In genomic region chr6:113786168-113786567, GRCh38 we compare ENCODE assay signal across 31 cellular contexts.
DNase-seq lines count a peak whose midpoint lies in the region; ATAC-seq and TF ChIP-seq lines count a peak whose summit lies in the region.
"Had no signal": no experiment of that assay in that cellular context is flagged by ENCODE, and none has a peak within 500 bp of the region (broad histone marks: within the 10 kb centered on the region; RNA-seq: fewer than 3 reads in every experiment).

No MANE protein-coding gene starts in this region.

- CTCF ChIA-PET in HCT116 (lab: Charles Lee) = no interaction called here
- CTCF ChIA-PET in CD8-positive, alpha-beta memory T cell (lab: Charles Lee) = no interaction called here

- H3K27me3 ChIP-seq in HCT116 (ENCODE audit: insufficient read depth, low read length) = no peaks in the 10 kb centered on the region
- H3K27me3 ChIP-seq in body of pancreas = no peaks in the 10 kb centered on the region
- H3K27me3 ChIP-seq in CD8-positive, alpha-beta memory T cell (ENCODE audit: insufficient read depth, low read length, poor library complexity, severe bottlenecking) = no peaks in the 10 kb centered on the region
- H3K27me3 ChIP-seq: upper lobe of left lung had no signal

- no peaks in the 10 kb centered on the region for H3K27me3 Mint-ChIP-seq in type B pancreatic cell
- H3K27me3 Mint-ChIP-seq in CD8-positive, alpha-beta memory T cell = peaks cover 2 to 4% of the 10 kb centered on the region in 2 donors
- H3K27me3 Mint-ChIP-seq: activated B cell treated with CpG ODN at 0.5 μM for 24 hours; effector memory CD8-positive, alpha-beta T cell; naive B cell had no signal

- peaks cover 0 to 7% of the 10 kb centered on the region in 2 experiments; a peak in 2 of 4 replicates for H3K4me1 ChIP-seq in HCT116 (ENCODE audit: control insufficient read depth in 1 of 2, insufficient read depth in 2 of 2, low read length in 2 of 2)
- peaks cover 15% of the 10 kb centered on the region for H3K4me1 ChIP-seq in body of pancreas
- H3K4me1 ChIP-seq in mucosa of descending colon (ENCODE audit: low read depth) = no peaks in the 10 kb centered on the region
- H3K4me1 ChIP-seq in CD8-positive, alpha-beta memory T cell (ENCODE audit: insufficient read depth, low read length) = no peaks in the 10 kb centered on the region
- H3K4me1 ChIP-seq: upper lobe of left lung had no signal

- DNase-seq in HCT116 (ENCODE audit: low read depth, low spot score) (peak; percentile 3), body of pancreas (peak in 1 of 4 donors; percentile 29), mucosa of descending colon (no peak), type B pancreatic cell (ENCODE audit: extremely low spot score, unreplicated experiment) (no peak), KBM-7 (no peak)
- DNase-seq in CD8-positive, alpha-beta memory T cell = no peak
- DNase-seq: activated B cell treated with CpG ODN at 0.5 μM for 24 hours; activated CD4-positive, alpha-beta T cell treated with anti-CD3 and anti-CD28 coated beads, Interleukin-2, amount 50 U/mL, for 1 hour; activated effector memory CD4-positive, alpha-beta T cell treated with anti-CD3 and anti-CD28 coated beads, Interleukin-2, amount 50 U/mL, for 16 hours; activated naive CD8-positive, alpha-beta T cell treated with anti-CD3 and anti-CD28 coated beads, Interleukin-2, amount 10 ng/mL, durations not matched to agents 7 days and 5 days; activated T-cell treated with anti-CD3 and anti-CD28 coated beads, Interleukin-2, amount 50 U/mL, for 24 hours; central memory CD4-positive, alpha-beta T cell; DMS 273 treated with DMSO at 0.1 percent for 48 hours; effector memory CD8-positive, alpha-beta T cell; erythroblast; GOT3; islet precursor cell; left ventricle myocardium superior; mesendoderm; naive B cell; NCI-H1436; NCI-H2081; NCI-H524 treated with DMSO at 0.1 percent for 48 hours; NK-92 treated with Interleukin-12 subunit alpha and Interleukin-12 subunit beta, amount 100 ng/mL, for 24 hours; PC-9; SHP77 treated with DMSO at 0.1 percent for 48 hours; substantia nigra; T1000; upper lobe of left lung had no signal

- H3K9me3 Mint-ChIP-seq in type B pancreatic cell = no peaks in the 10 kb centered on the region
- no peaks in the 10 kb centered on the region for H3K9me3 Mint-ChIP-seq in CD8-positive, alpha-beta memory T cell
- H3K9me3 Mint-ChIP-seq: activated B cell treated with CpG ODN at 0.5 μM for 24 hours; activated naive CD8-positive, alpha-beta T cell treated with anti-CD3 and anti-CD28 coated beads, Interleukin-2, amount 10 ng/mL, durations not matched to agents 7 days and 5 days; activated T-cell treated with anti-CD3 and anti-CD28 coated beads, Interleukin-2, amount 50 U/mL, for 24 hours; effector memory CD8-positive, alpha-beta T cell; naive B cell; stimulated activated effector memory CD8-positive, alpha-beta T cell treated with anti-CD3 and anti-CD28 coated beads, Interleukin-12 subunit alpha, Interleukin-12 subunit beta, amount 100 ng/mL, for 72 hours had no signal

- RAD21 ChIA-PET in HCT116 (lab: Charles Lee; ENCODE audit: low non-redundant PET in 1 of 2, low total read pairs in 2 of 2, uncharacterized antibody in 2 of 2, unreplicated experiment in 2 of 2) = no interaction called here

- in situ Hi-C loops in KBM-7 (cut with MboI; ENCODE audit: low pct_unique_long_range_greater_than_20kb, low sequenced_read_pairs) = no loop called here

- BruUV-seq in HCT116 (replicated peaks; lab: Mats Ljungman, UMichigan) = no TSS peak

- H2AFZ ChIP-seq in HCT116 (ENCODE audit: low read depth, low read length, poor library complexity, severe bottlenecking) = peak overlapping the region; percentile 68
- H2AFZ ChIP-seq: PC-9 had no signal

- H3K4me1 Mint-ChIP-seq in type B pancreatic cell (ENCODE audit: unreplicated experiment) = no peaks in the 10 kb centered on the region
- H3K4me1 Mint-ChIP-seq in CD8-positive, alpha-beta memory T cell = no peaks in the 10 kb centered on the region
- H3K4me1 Mint-ChIP-seq: activated B cell treated with CpG ODN at 0.5 μM for 24 hours; activated naive CD8-positive, alpha-beta T cell treated with anti-CD3 and anti-CD28 coated beads, Interleukin-2, amount 10 ng/mL, durations not matched to agents 7 days and 5 days; naive B cell; stimulated activated effector memory CD8-positive, alpha-beta T cell treated with anti-CD3 and anti-CD28 coated beads, Interleukin-12 subunit alpha, Interleukin-12 subunit beta, amount 100 ng/mL, for 72 hours had no signal

- no peak overlapping the region for H3K4me3 ChIP-seq in HCT116 (replicated peaks in 1 of 2; ENCODE audit: low read depth in 1 of 2, low read length in 2 of 2)
- H3K4me3 ChIP-seq in body of pancreas = no peak overlapping the region
- no peak overlapping the region for H3K4me3 ChIP-seq in mucosa of descending colon
- H3K4me3 ChIP-seq in CD8-positive, alpha-beta memory T cell (ENCODE audit: low read length) = no peak overlapping the region
- H3K4me3 ChIP-seq: PC-9, upper lobe of left lung had no signal

- H4K20me1 ChIP-seq in HCT116 (ENCODE audit: insufficient read depth) = no peaks in the 10 kb centered on the region

- H3K79me2 ChIP-seq in HCT116 (ENCODE audit: insufficient read depth, low read length) = no peaks in the 10 kb centered on the region

- no peak for TF ChIP-seq CTCF in HCT116 (IDR thresholded peaks at IDR 0.05 in 2 of 3, conservative IDR thresholded peaks at IDR 0.05 in 1 of 3; ENCODE audit: borderline replicate concordance in 1 of 3, insufficient read depth in 1 of 3, low read depth in 2 of 3, low read length in 2 of 3)
- TF ChIP-seq CTCF in body of pancreas (IDR thresholded peaks at IDR 0.05) = no peak
- TF ChIP-seq CTCF in mucosa of descending colon (IDR thresholded peaks at IDR 0.05) = no peak
- no peak for TF ChIP-seq CTCF in type B pancreatic cell (conservative IDR thresholded peaks at IDR 0.05)

- intact Hi-C loops in HCT116 (cut with micrococcal nuclease) (no loop called here), body of pancreas (cut with DNase I) (no loop called here), mucosa of descending colon (cut with DNase I, micrococcal nuclease) (no loop called here)

- 21 to 25% methylated on average over 2 of the region's 2 CpGs for WGBS in body of pancreas, 2 donors

- no peak for TF ChIP-seq RAD21 in HCT116 (IDR thresholded peaks at IDR 0.05; ENCODE audit: low read depth)

- H3K36me3 Mint-ChIP-seq in type B pancreatic cell = no peaks in the 10 kb centered on the region
- H3K36me3 Mint-ChIP-seq in CD8-positive, alpha-beta memory T cell = no peaks in the 10 kb centered on the region
- H3K36me3 Mint-ChIP-seq: activated naive CD8-positive, alpha-beta T cell treated with anti-CD3 and anti-CD28 coated beads, Interleukin-2, amount 10 ng/mL, durations not matched to agents 7 days and 5 days; naive B cell; stimulated activated effector memory CD8-positive, alpha-beta T cell treated with anti-CD3 and anti-CD28 coated beads, Interleukin-12 subunit alpha, Interleukin-12 subunit beta, amount 100 ng/mL, for 72 hours had no signal

- no peaks in the 10 kb centered on the region for H3K9me2 ChIP-seq in HCT116 (ENCODE audit: insufficient read depth)

- TF ChIP-seq POLR2A in HCT116 (IDR thresholded peaks at IDR 0.05; ENCODE audit: borderline replicate concordance, extremely low read depth, insufficient read depth, insufficient read length) = no peak
- TF ChIP-seq POLR2A in body of pancreas (IDR thresholded peaks at IDR 0.05) = no peak

- H3K36me3 ChIP-seq in HCT116 (ENCODE audit: control insufficient read depth in 1 of 2, insufficient read depth in 2 of 2, low read length in 2 of 2) (no peaks in the 10 kb centered on the region), body of pancreas (replicated peaks in 1 of 2; ENCODE audit: insufficient read depth in 1 of 2, low read depth in 2 of 2) (no peaks in the 10 kb centered on the region), mucosa of descending colon (ENCODE audit: low read depth) (no peaks in the 10 kb centered on the region)
- no peaks in the 10 kb centered on the region for H3K36me3 ChIP-seq in CD8-positive, alpha-beta memory T cell (ENCODE audit: insufficient read depth, low read length)
- H3K36me3 ChIP-seq: upper lobe of left lung had no signal

- H3K9me3 ChIP-seq in HCT116 (ENCODE audit: control insufficient read depth in 1 of 2, insufficient read depth in 1 of 2, low read depth in 1 of 2, low read length in 2 of 2) (no peaks in the 10 kb centered on the region), body of pancreas (no peaks in the 10 kb centered on the region), mucosa of descending colon (no peaks in the 10 kb centered on the region)
- no peaks in the 10 kb centered on the region for H3K9me3 ChIP-seq in CD8-positive, alpha-beta memory T cell (ENCODE audit: low read length)
- H3K9me3 ChIP-seq: upper lobe of left lung had no signal

- H3K27ac Mint-ChIP-seq in type B pancreatic cell = peak overlapping the region; percentile 64
- H3K27ac Mint-ChIP-seq in CD8-positive, alpha-beta memory T cell = no peak overlapping the region
- H3K27ac Mint-ChIP-seq: activated B cell treated with CpG ODN at 0.5 μM for 24 hours; activated naive CD8-positive, alpha-beta T cell treated with anti-CD3 and anti-CD28 coated beads, Interleukin-2, amount 10 ng/mL, durations not matched to agents 7 days and 5 days; activated T-cell treated with anti-CD3 and anti-CD28 coated beads, Interleukin-2, amount 50 U/mL, for 24 hours; effector memory CD8-positive, alpha-beta T cell; stimulated activated effector memory CD8-positive, alpha-beta T cell treated with anti-CD3 and anti-CD28 coated beads, Interleukin-12 subunit alpha, Interleukin-12 subunit beta, amount 100 ng/mL, for 72 hours had no signal

- no peak overlapping the region for H3K27ac ChIP-seq in HCT116 (ENCODE audit: low read depth, low read length)
- H3K27ac ChIP-seq in body of pancreas = peak overlapping the region in 3 of 4 donors; percentile 32 to 83 (median 67)
- no peak overlapping the region for H3K27ac ChIP-seq in CD8-positive, alpha-beta memory T cell (ENCODE audit: low read depth, low read length)
- H3K27ac ChIP-seq: PC-9, upper lobe of left lung had no signal

- ATAC-seq in HCT116 (no peak), body of pancreas (peak; percentile 100), mucosa of descending colon (peak; percentile 100), HG02970 (IDR thresholded peaks at IDR 0.05; ENCODE audit: low FRiP score, unreplicated experiment) (no peak)
- ATAC-seq: effector memory CD8-positive, alpha-beta T cell; left ventricle myocardium superior; stimulated activated effector memory CD8-positive, alpha-beta T cell treated with anti-CD3 and anti-CD28 coated beads, Interleukin-12 subunit alpha, Interleukin-12 subunit beta, amount 100 ng/mL, for 72 hours had no signal

- POLR2A ChIA-PET in HCT116 (lab: Charles Lee) = no interaction called here
- POLR2A ChIA-PET in CD8-positive, alpha-beta memory T cell (lab: Charles Lee) = no interaction called here

- H3K9ac ChIP-seq in HCT116 (ENCODE audit: low read length) = no peak overlapping the region

- H3K4me3 Mint-ChIP-seq in type B pancreatic cell = no peak overlapping the region
- H3K4me3 Mint-ChIP-seq in CD8-positive, alpha-beta memory T cell = no peak overlapping the region
- H3K4me3 Mint-ChIP-seq: activated B cell treated with CpG ODN at 0.5 μM for 24 hours; activated naive CD8-positive, alpha-beta T cell treated with anti-CD3 and anti-CD28 coated beads, Interleukin-2, amount 10 ng/mL, durations not matched to agents 7 days and 5 days; activated T-cell treated with anti-CD3 and anti-CD28 coated beads, Interleukin-2, amount 50 U/mL, for 24 hours; effector memory CD8-positive, alpha-beta T cell; stimulated activated effector memory CD8-positive, alpha-beta T cell treated with anti-CD3 and anti-CD28 coated beads, Interleukin-12 subunit alpha, Interleukin-12 subunit beta, amount 100 ng/mL, for 72 hours had no signal

- H3K4me2 ChIP-seq in HCT116 (ENCODE audit: low read length) = peak overlapping the region; percentile 29
- H3K4me2 ChIP-seq: PC-9 had no signal

Comparison
In these comparisons a context has a peak if more than half of its experiments do, and no peak if none do; other contexts are left out.
1. ATAC-seq: peak in body of pancreas (single experiment) and mucosa of descending colon (single experiment); none in HCT116 (single experiment) and HG02970 (single experiment).
2. H3K27ac ChIP-seq: peak in body of pancreas (3 of 4); none in HCT116 (single experiment) and CD8-positive, alpha-beta memory T cell (single experiment).